In genomic region chr17:35930211-35931065, GRCh38 we compare ENCODE assay signal across 8 cellular contexts. TPM values are rescaled to one million over a fixed set of nuclear protein-coding genes. Genes with fewer than 3 reads are reported as not detected.
A peak's percentile ranks its signal among the peaks of the same experiment; 100 is the strongest.
DNase-seq lines count a peak whose midpoint lies in the region; ATAC-seq and TF ChIP-seq lines count a peak whose summit lies in the region.

TSS of gene RDM1 (minus strand) at chr17:35930773. CDS start at chr17:35930727, 46 bp downstream.

- H3K9me3 ChIP-seq in colonic mucosa (no peaks in the 10 kb centered on the region), right lobe of liver (no peaks in the 10 kb centered on the region)

- DNase-seq in NCI-H510A (lab: John Stamatoyannopoulos, UW) (peak; percentile 59), colonic mucosa (peak; percentile 88), right lobe of liver (peak; percentile 60 to 73 (median 67))
- peak; percentile 69 to 71 for DNase-seq in activated CD4-positive, alpha-beta T cell treated with anti-CD3 and anti-CD28 coated beads for 4 hours
- DNase-seq in stimulated activated CD4-positive, alpha-beta T cell treated with anti-CD3 and anti-CD28 coated beads, TNF-alpha, amount 100 ng/mL, for 1 hour (ENCODE audit: low read depth in 3 of 3, low spot score in 1 of 3) = peak; percentile 21 to 72 (median 48)

- H3K27me3 ChIP-seq in colonic mucosa = no peaks in the 10 kb centered on the region
- no peaks in the 10 kb centered on the region for H3K27me3 ChIP-seq in right lobe of liver

- H3K4me3 ChIP-seq in GM12875 (ENCODE audit: low read depth, low read length) = peak within 1 kb of the TSS; percentile 80
- peak within 1 kb of the TSS; percentile 38 for H3K4me3 ChIP-seq in colonic mucosa
- H3K4me3 ChIP-seq in right lobe of liver = peak within 1 kb of the TSS in 2 of 3 donors; percentile 10 to 56

- intact Hi-C loops in colonic mucosa (cut with DNase I) = no loop called here
- intact Hi-C loops in right lobe of liver (cut with DNase I) = no loop called here

- peak; percentile 79 for ATAC-seq in HG03354 (IDR thresholded peaks at IDR 0.05; ENCODE audit: poor library complexity, severe bottlenecking, unreplicated experiment)
- peak; percentile 89 to 91 (median 90) for ATAC-seq in right lobe of liver
- no peak for ATAC-seq in GM21619 (IDR thresholded peaks at IDR 0.05; ENCODE audit: unreplicated experiment)

- H3K36me3 ChIP-seq in colonic mucosa (no peaks in the 10 kb centered on the region), right lobe of liver (no peaks in the 10 kb centered on the region)

- H3K27ac ChIP-seq in colonic mucosa (no peak within 1 kb of the TSS), right lobe of liver (no peak within 1 kb of the TSS)

- peak within 1 kb of the TSS; percentile 21 to 35 for H3K9ac ChIP-seq in colonic mucosa (ENCODE audit: low read depth in 2 of 2, low read length in 2 of 2)

- H3K4me1 ChIP-seq in colonic mucosa = no peaks in the 10 kb centered on the region
- H3K4me1 ChIP-seq in right lobe of liver = peaks cover 0 to 10% (median 0%) of the 10 kb centered on the region in 4 donors

- no peak for TF ChIP-seq POLR2A in right lobe of liver (IDR thresholded peaks at IDR 0.05)

- 7% methylated on average over 17 of the region's 35 CpGs for WGBS in right lobe of liver (ENCODE audit: insufficient coverage, low coverage, low lambda C conversion rate, missing lambda C conversion rate)

- TF ChIP-seq CTCF in GM12875 (IDR thresholded peaks at IDR 0.05; ENCODE audit: borderline replicate concordance, insufficient read depth, low read depth, low read length) (no peak), colonic mucosa (IDR thresholded peaks at IDR 0.05) (no peak), right lobe of liver (IDR thresholded peaks at IDR 0.05) (no peak)

RNA-seq across cellular contexts. Expression of gene RDM1, which starts in this region (rescaled TPM):
- total RNA-seq in colonic mucosa (1 to 10 TPM in 1 of 2 donors, under 1 TPM in 1; 0.66 to 7.8 TPM), right lobe of liver (not detected)

Comparison
In these comparisons a context has a peak if more than half of its experiments do, and no peak if none do; other contexts are left out.
1. Peak in DNase-seq, ATAC-seq and H3K4me3 ChIP-seq in right lobe of liver; RNA of the gene not detected or under 1 TPM.